20 cellular contexts compared by ENCODE assay signal in genomic region chr17:29582254-29582765, GRCh38. TPM values are rescaled to one million over a fixed set of nuclear protein-coding genes. Genes with fewer than 3 reads are reported as not detected.
A peak's percentile ranks its signal among the peaks of the same experiment; 100 is the strongest.
DNase-seq lines count a peak whose midpoint lies in the region; ATAC-seq and TF ChIP-seq lines count a peak whose summit lies in the region.
"Had no signal": no experiment of that assay in that cellular context is flagged by ENCODE, and none has a peak within 500 bp of the region (broad histone marks: within the 10 kb centered on the region; RNA-seq: fewer than 3 reads in every experiment).

No MANE protein-coding gene starts in this region.

- H3K36me3 Mint-ChIP-seq in activated T-cell treated with anti-CD3 and anti-CD28 coated beads, Interleukin-2, amount 50 U/mL, for 72 hours (ENCODE audit: insufficient read depth in 2 of 2): peaks cover 13 to 17% of the 10 kb centered on the region in 2 donors
- peaks cover 18% of the 10 kb centered on the region for H3K36me3 Mint-ChIP-seq in effector memory CD8-positive, alpha-beta T cell (ENCODE audit: insufficient read depth)
- peaks cover 28% of the 10 kb centered on the region for H3K36me3 Mint-ChIP-seq in GM23338 (ENCODE audit: low read depth)

- H3K4me1 ChIP-seq in IMR-90 (ENCODE audit: control insufficient read depth, insufficient read depth, low read length) (peaks cover 13% of the 10 kb centered on the region; the same call in 1 of the 2 replicates), gastrocnemius medialis (peaks cover 38 to 47% of the 10 kb centered on the region in 2 donors), GM23338 (ENCODE audit: insufficient read depth) (peaks cover 26% of the 10 kb centered on the region; the same call in 1 of the 2 replicates)
- H3K4me1 ChIP-seq: prostate gland had no signal

- DNase-seq in activated T-cell treated with anti-CD3 and anti-CD28 coated beads, Interleukin-2, amount 50 U/mL, for 72 hours: no peak
- DNase-seq in activated T-cell treated with anti-CD3 and anti-CD28 coated beads, Interleukin-2, amount 50 U/mL, for 1 hour: no peak
- DNase-seq in IMR-90 (no peak), caudate nucleus (lab: John Stamatoyannopoulos, UW) (no peak), gastrocnemius medialis (no peak), GM23338 (ENCODE audit: low spot score) (no peak)
- no peak for DNase-seq in effector memory CD8-positive, alpha-beta T cell
- DNase-seq: activated B cell treated with CpG ODN at 0.5 μM for 24 hours, GOT3, heart right ventricle, MM.1S, NCI-H1436 treated with DMSO at 0.1 percent for 48 hours, T1000 had no signal

- no peak overlapping the region for H2BK15ac ChIP-seq in IMR-90 (ENCODE audit: low read depth, low read length)

- no peak overlapping the region for H3K4me3 Mint-ChIP-seq in activated T-cell treated with anti-CD3 and anti-CD28 coated beads, Interleukin-2, amount 50 U/mL, for 72 hours
- no peak overlapping the region for H3K4me3 Mint-ChIP-seq in effector memory CD8-positive, alpha-beta T cell
- H3K4me3 Mint-ChIP-seq in GM23338: no peak overlapping the region
- H3K4me3 Mint-ChIP-seq: activated B cell treated with CpG ODN at 0.5 μM for 24 hours, nephron had no signal

- 88% methylated on average over 4 of the region's 10 CpGs; no CpG with 5 or more reads in 1 of the 2 experiments for WGBS in IMR-90 (ENCODE audit: extremely low coverage in 2 of 2, insufficient read length in 1 of 2), 2 experiments

- TF ChIP-seq POLR2A in IMR-90 (IDR thresholded peaks at IDR 0.05; ENCODE audit: low read depth, low read length) (no peak), gastrocnemius medialis (IDR thresholded peaks at IDR 0.05) (no peak)

- dilution Hi-C loops in IMR-90 (cut with HindIII; ENCODE audit: low sequenced_read_pairs, unreplicated experiment): no loop called here

- peaks cover 28% of the 10 kb centered on the region for H3K79me2 ChIP-seq in GM23338 (replicated peaks; ENCODE audit: insufficient read depth)

- no peak for TF ChIP-seq RAD21 in IMR-90 (IDR thresholded peaks at IDR 0.05; ENCODE audit: low read length)

- no peak overlapping the region for H3K4me2 ChIP-seq in IMR-90 (ENCODE audit: low read depth, low read length)
- H3K4me2 ChIP-seq in GM23338: no peak overlapping the region

- no TSS peak for BruUV-seq in IMR-90 (replicated peaks; lab: Mats Ljungman, UMichigan)

- H2BK120ac ChIP-seq in IMR-90 (ENCODE audit: low read depth, low read length): no peak overlapping the region

- H3K14ac ChIP-seq in IMR-90 (replicated peaks; ENCODE audit: low read depth, low read length): no peak overlapping the region

- H3K23ac ChIP-seq in IMR-90 (ENCODE audit: low read depth, low read length): no peak overlapping the region

- H3K9me3 Mint-ChIP-seq in activated T-cell treated with anti-CD3 and anti-CD28 coated beads, Interleukin-2, amount 50 U/mL, for 72 hours: no peaks in the 10 kb centered on the region
- H3K9me3 Mint-ChIP-seq in effector memory CD8-positive, alpha-beta T cell: no peaks in the 10 kb centered on the region
- H3K9me3 Mint-ChIP-seq in GM23338: no peaks in the 10 kb centered on the region
- H3K9me3 Mint-ChIP-seq: activated B cell treated with CpG ODN at 0.5 μM for 24 hours, nephron had no signal

- H3K4me3 ChIP-seq in IMR-90 (ENCODE audit: insufficient read depth, low read depth, low read length) (no peak overlapping the region), gastrocnemius medialis (no peak overlapping the region), GM23338 (no peak overlapping the region)
- H3K4me3 ChIP-seq: adrenal gland, heart right ventricle, left lung, prostate gland, suprapubic skin, vagina had no signal

- in situ Hi-C loops in IMR-90 (cut with MboI; ENCODE audit: low sequenced_read_pairs): no loop called here
- in situ Hi-C loops in gastrocnemius medialis (cut with MboI; ENCODE audit: low sequenced_read_pairs in 4 of 4): loop anchor here in 1 of 4 donors (25.0 kb wide), 1 partner anchor 355 kb away; the partner anchor contains the start of genes EFCAB5 and SSH2

- CTCF ChIA-PET in IMR-90 (lab: Yijun Ruan, JAX): no interaction called here

- no peak overlapping the region for H4K5ac ChIP-seq in IMR-90 (ENCODE audit: low read depth, low read length)

- H3K9me2 ChIP-seq in GM23338 (ENCODE audit: insufficient read depth): no peaks in the 10 kb centered on the region

- TF ChIP-seq CTCF in IMR-90 (conservative IDR thresholded peaks at IDR 0.05; ENCODE audit: low read depth, low read length) (no peak), gastrocnemius medialis (IDR thresholded peaks at IDR 0.05 in 4 of 5, conservative IDR thresholded peaks at IDR 0.05 in 1 of 5) (no peak), GM23338 (conservative IDR thresholded peaks at IDR 0.05; ENCODE audit: low read depth in 2 of 2) (no peak)

- H2AFZ ChIP-seq in IMR-90 (replicated peaks; ENCODE audit: low read length, poor library complexity) (peak overlapping the region; percentile 21), GM23338 (no peak overlapping the region)

- no peak overlapping the region for H2AK5ac ChIP-seq in IMR-90 (ENCODE audit: low read depth, low read length)

- H3F3A ChIP-seq in GM23338 (replicated peaks; ENCODE audit: low read depth): 0 out of 2 replicates have a peak, but pooled peaks cover 9% of the 10 kb centered on the region

- H3K9ac ChIP-seq in IMR-90 (ENCODE audit: low read depth, low read length): no peak overlapping the region

- peaks cover 21% of the 10 kb centered on the region for H3K9me1 ChIP-seq in IMR-90 (ENCODE audit: insufficient read depth, low read length)

- H3K27me3 Mint-ChIP-seq in activated T-cell treated with anti-CD3 and anti-CD28 coated beads, Interleukin-2, amount 50 U/mL, for 72 hours (ENCODE audit: low read depth): no peaks in the 10 kb centered on the region
- no peaks in the 10 kb centered on the region for H3K27me3 Mint-ChIP-seq in effector memory CD8-positive, alpha-beta T cell
- H3K27me3 Mint-ChIP-seq in GM23338 (ENCODE audit: insufficient read depth, low read depth, poor library complexity): peaks cover 4% of the 10 kb centered on the region
- H3K27me3 Mint-ChIP-seq: activated B cell treated with CpG ODN at 0.5 μM for 24 hours had no signal

- H3K4me1 Mint-ChIP-seq in activated T-cell treated with anti-CD3 and anti-CD28 coated beads, Interleukin-2, amount 50 U/mL, for 72 hours (ENCODE audit: low read depth): peaks cover 50% of the 10 kb centered on the region
- peaks cover 31 to 33% of the 10 kb centered on the region in 2 donors for H3K4me1 Mint-ChIP-seq in effector memory CD8-positive, alpha-beta T cell (ENCODE audit: low read depth in 2 of 2)
- H3K4me1 Mint-ChIP-seq in GM23338: peaks cover 33% of the 10 kb centered on the region

- no peak overlapping the region for H3K27ac ChIP-seq in IMR-90 (ENCODE audit: insufficient read depth, low read length)
- H3K27ac ChIP-seq in caudate nucleus (ENCODE audit: low read depth, low read length): peak overlapping the region; percentile 95
- peak overlapping the region in 3 of 4 donors; percentile 16 to 53 (median 26) for H3K27ac ChIP-seq in gastrocnemius medialis
- no peak overlapping the region for H3K27ac ChIP-seq in GM23338 (ENCODE audit: low read depth)
- H3K27ac ChIP-seq: adrenal gland, left lung, prostate gland had no signal

- H3K56ac ChIP-seq in IMR-90 (ENCODE audit: extremely low read depth, insufficient read depth, low read length): no peak overlapping the region

- H4K91ac ChIP-seq in IMR-90 (ENCODE audit: insufficient read depth, low read depth, low read length): no peak overlapping the region

- H3K18ac ChIP-seq in IMR-90 (ENCODE audit: low read depth, low read length): no peak overlapping the region

- H3K36me3 ChIP-seq in IMR-90 (ENCODE audit: control insufficient read depth, insufficient read depth, low read length) (peaks cover 42% of the 10 kb centered on the region), gastrocnemius medialis (peaks cover 0 to 49% of the 10 kb centered on the region in 2 donors), GM23338 (ENCODE audit: insufficient read depth) (no peaks in the 10 kb centered on the region)

- no peaks in the 10 kb centered on the region for H3K9me3 ChIP-seq in IMR-90 (ENCODE audit: control insufficient read depth, insufficient read depth, low read length)
- H3K9me3 ChIP-seq in gastrocnemius medialis: no peaks in the 10 kb centered on the region
- H3K9me3 ChIP-seq: adrenal gland, heart right ventricle, left lung, prostate gland, suprapubic skin, vagina had no signal

- no peak overlapping the region for H2BK20ac ChIP-seq in IMR-90 (ENCODE audit: low read depth, low read length)

- H4K8ac ChIP-seq in IMR-90 (ENCODE audit: low read depth in 2 of 2, low read length in 2 of 2): no peak overlapping the region

- peaks cover 50% of the 10 kb centered on the region for H4K20me1 ChIP-seq in IMR-90 (ENCODE audit: insufficient read depth, low read length)
- peaks cover 11% of the 10 kb centered on the region; the same call in 1 of the 2 replicates for H4K20me1 ChIP-seq in GM23338 (replicated peaks; ENCODE audit: insufficient read depth)

- intact Hi-C loops in IMR-90 (cut with micrococcal nuclease) (no loop called here), gastrocnemius medialis (cut with DNase I; ENCODE audit: low total_unique reads) (loop anchor here (10.0 kb wide), 1 partner anchor 442 kb away; no protein-coding TSS in a partner anchor)

- H2BK5ac ChIP-seq in IMR-90 (ENCODE audit: low read depth, low read length, poor library complexity, severe bottlenecking): no peak overlapping the region

- no peaks in the 10 kb centered on the region for H3K27me3 ChIP-seq in IMR-90 (ENCODE audit: control insufficient read depth, insufficient read depth, low read length)
- H3K27me3 ChIP-seq in gastrocnemius medialis: no peaks in the 10 kb centered on the region
- no peaks in the 10 kb centered on the region for H3K27me3 ChIP-seq in GM23338 (ENCODE audit: insufficient read depth)
- H3K27me3 ChIP-seq: adrenal gland, heart right ventricle, left lung, suprapubic skin, vagina had no signal

- H3K4ac ChIP-seq in IMR-90 (ENCODE audit: low read depth, low read length): no peak overlapping the region

- H2AK9ac ChIP-seq in IMR-90 (replicated peaks; ENCODE audit: low read depth, low read length, poor library complexity): no peak overlapping the region

- POLR2A ChIA-PET in IMR-90 (lab: Charles Lee; ENCODE audit: unreplicated experiment): no interaction called here

- H3K27ac Mint-ChIP-seq in activated T-cell treated with anti-CD3 and anti-CD28 coated beads, Interleukin-2, amount 50 U/mL, for 72 hours: peak overlapping the region; percentile 28
- no peak overlapping the region for H3K27ac Mint-ChIP-seq in effector memory CD8-positive, alpha-beta T cell
- H3K27ac Mint-ChIP-seq in GM23338: no peak overlapping the region
- H3K27ac Mint-ChIP-seq: activated B cell treated with CpG ODN at 0.5 μM for 24 hours, nephron had no signal

- peaks cover 36 to 77% of the 10 kb centered on the region in 2 experiments for H3K79me1 ChIP-seq in IMR-90 (ENCODE audit: low read depth in 1 of 2, low read length in 2 of 2)

- no peak for ATAC-seq in activated T-cell treated with anti-CD3 and anti-CD28 coated beads, Interleukin-2, amount 50 U/mL, for 72 hours (replicated peaks in 1 of 2)
- ATAC-seq in IMR-90 (ENCODE audit: low read depth) (no peak), gastrocnemius medialis (no peak), HG02840 (IDR thresholded peaks at IDR 0.05; ENCODE audit: low FRiP score, unreplicated experiment) (no peak), GM23338 (no peak)
- no peak for ATAC-seq in effector memory CD8-positive, alpha-beta T cell (replicated peaks)
- ATAC-seq: heart right ventricle, left lung had no signal

RNA-seq across cellular contexts. Expression of gene GIT1, which starts 7.1 kb away (rescaled TPM):
- total RNA-seq in activated T-cell treated with anti-CD3 and anti-CD28 coated beads, Interleukin-2, amount 50 U/mL, for 72 hours: 10 to 100 TPM; 45.0 to 47.4 TPM
- 13.3 and 14.2 TPM in 2 replicates for total RNA-seq in IMR-90 (2012; rRNA removed)
- 34.2 and 37.1 TPM in 2 replicates for polyA plus RNA-seq in IMR-90 (2012; rRNA removed)
- 25.3 and 30.3 TPM in 2 replicates for polyA plus RNA-seq in IMR-90 (2012; cell fraction: cytosol; rRNA removed)
- 57.7 and 127 TPM in 2 replicates for polyA plus RNA-seq in IMR-90 (2012; cell fraction: nucleus; rRNA removed; ENCODE audit: low replicate concordance)
- total RNA-seq in gastrocnemius medialis: 10 to 100 TPM; 30.2 to 62.2 (median 41.1) TPM
- 48.2 and 60.9 TPM in 2 replicates for total RNA-seq in GM23338 (2014; rRNA removed; shearing (Covaris generic))
- polyA plus RNA-seq in GM23338 (2016; fragmentation: Nextera tagmentation; extraction: Ambion mirVana): 15.9 and 16.2 TPM in 2 replicates

RNA-seq across cellular contexts. Expression of gene ANKRD13B, which starts 10.6 kb away (rescaled TPM):
- total RNA-seq in activated T-cell treated with anti-CD3 and anti-CD28 coated beads, Interleukin-2, amount 50 U/mL, for 72 hours: 10 to 100 TPM in 1 of 2 donors, 1 to 10 TPM in 1; 7.9 to 13.5 TPM
- 0.90 and 1.1 TPM in 2 replicates for total RNA-seq in IMR-90 (2012; rRNA removed)
- polyA plus RNA-seq in IMR-90 (2012; rRNA removed): 4.0 and 5.2 TPM in 2 replicates
- 1.9 and 4.4 TPM in 2 replicates for polyA plus RNA-seq in IMR-90 (2012; cell fraction: cytosol; rRNA removed)
- 27.5 and 68.3 TPM in 2 replicates for polyA plus RNA-seq in IMR-90 (2012; cell fraction: nucleus; rRNA removed; ENCODE audit: low replicate concordance)
- total RNA-seq in gastrocnemius medialis: 10 to 100 TPM in 1 of 4 donors, 1 to 10 TPM in 3; 8.2 to 11.5 (median 9.2) TPM
- total RNA-seq in GM23338 (2014; rRNA removed; shearing (Covaris generic)): 55.0 and 57.4 TPM in 2 replicates
- 8.2 and 9.6 TPM in 2 replicates for polyA plus RNA-seq in GM23338 (2016; fragmentation: Nextera tagmentation; extraction: Ambion mirVana)

RNA-seq across cellular contexts. Expression of gene TP53I13, which starts 13.8 kb away (rescaled TPM):
- total RNA-seq in activated T-cell treated with anti-CD3 and anti-CD28 coated beads, Interleukin-2, amount 50 U/mL, for 72 hours: 100 to 1,000 TPM in 1 of 2 donors, 10 to 100 TPM in 1; 77.4 to 103 TPM
- total RNA-seq in IMR-90 (2012; rRNA removed) (18.3 and 22.0 TPM in 2 replicates), gastrocnemius medialis (10 to 100 TPM; 31.0 to 50.2 (median 32.1) TPM)
- polyA plus RNA-seq in IMR-90 (2012; rRNA removed) (48.3 and 53.1 TPM in 2 replicates), GM23338 (2016; fragmentation: Nextera tagmentation; extraction: Ambion mirVana) (21.0 and 21.4 TPM in 2 replicates)
- 41.4 and 69.6 TPM in 2 replicates for polyA plus RNA-seq in IMR-90 (2012; cell fraction: cytosol; rRNA removed)
- polyA plus RNA-seq in IMR-90 (2012; cell fraction: nucleus; rRNA removed; ENCODE audit: low replicate concordance): 126 and 323 TPM in 2 replicates
- 28.6 and 38.9 TPM in 2 replicates for total RNA-seq in GM23338 (2014; rRNA removed; shearing (Covaris generic))

RNA-seq across cellular contexts. Expression of gene ABHD15, which starts 15.5 kb away (rescaled TPM):
- 1 to 10 TPM; 7.4 to 7.7 TPM for total RNA-seq in activated T-cell treated with anti-CD3 and anti-CD28 coated beads, Interleukin-2, amount 50 U/mL, for 72 hours
- total RNA-seq in IMR-90 (2012; rRNA removed) (3.1 and 3.2 TPM in 2 replicates), gastrocnemius medialis (1 to 10 TPM; 2.6 to 5.7 (median 5.0) TPM)
- polyA plus RNA-seq in IMR-90 (2012; rRNA removed) (4.5 and 4.6 TPM in 2 replicates), GM23338 (2016; fragmentation: Nextera tagmentation; extraction: Ambion mirVana) (0.27 and 0.92 TPM in 2 replicates)
- 3.3 and 4.4 TPM in 2 replicates for polyA plus RNA-seq in IMR-90 (2012; cell fraction: cytosol; rRNA removed)
- 3.2 and 4.0 TPM in 2 replicates for polyA plus RNA-seq in IMR-90 (2012; cell fraction: nucleus; rRNA removed; ENCODE audit: low replicate concordance)
- 2.5 and 2.6 TPM in 2 replicates for total RNA-seq in GM23338 (2014; rRNA removed; shearing (Covaris generic))

RNA-seq across cellular contexts. Expression of gene CORO6, which starts 40.4 kb away (rescaled TPM):
- 10 to 100 TPM; 10.4 to 13.9 TPM for total RNA-seq in activated T-cell treated with anti-CD3 and anti-CD28 coated beads, Interleukin-2, amount 50 U/mL, for 72 hours
- total RNA-seq in IMR-90 (2012; rRNA removed): 2.8 and 3.4 TPM in 2 replicates
- 7.6 and 7.8 TPM in 2 replicates for polyA plus RNA-seq in IMR-90 (2012; rRNA removed)
- 1.4 and 2.8 TPM in 2 replicates for polyA plus RNA-seq in IMR-90 (2012; cell fraction: cytosol; rRNA removed)
- 139 and 203 TPM in 2 replicates for polyA plus RNA-seq in IMR-90 (2012; cell fraction: nucleus; rRNA removed; ENCODE audit: low replicate concordance)
- total RNA-seq in gastrocnemius medialis: 100 to 1,000 TPM; 409 to 694 (median 563) TPM
- 5.0 and 5.2 TPM in 2 replicates for total RNA-seq in GM23338 (2014; rRNA removed; shearing (Covaris generic))
- 2.5 and 2.6 TPM in 2 replicates for polyA plus RNA-seq in GM23338 (2016; fragmentation: Nextera tagmentation; extraction: Ambion mirVana)

Comparison
In these comparisons a context has a peak if more than half of its experiments do, and no peak if none do; other contexts are left out.
1. H3K27ac ChIP-seq: peak in caudate nucleus (single experiment) and gastrocnemius medialis (3 of 4); none in IMR-90 (single experiment) and GM23338 (single experiment).